Comparison of ENCODE assay signal across 8 cellular contexts in genomic region chr1:77683836-77684148, GRCh38. TPM values are rescaled to one million over a fixed set of nuclear protein-coding genes. Genes with fewer than 3 reads are reported as not detected.
DNase-seq lines count a peak whose midpoint lies in the region; ATAC-seq and TF ChIP-seq lines count a peak whose summit lies in the region.

No MANE protein-coding gene starts in this region.

- H3K27ac Mint-ChIP-seq in central memory CD8-positive, alpha-beta T cell (ENCODE audit: low read depth) = peak overlapping the region; percentile 98
- H3K27ac Mint-ChIP-seq in naive B cell = peak overlapping the region; percentile 95 to 99 (median 98)

- H3K27me3 Mint-ChIP-seq in central memory CD8-positive, alpha-beta T cell = no peaks in the 10 kb centered on the region
- H3K27me3 Mint-ChIP-seq in naive B cell = no peaks in the 10 kb centered on the region

- peaks cover 28% of the 10 kb centered on the region for H3K36me3 Mint-ChIP-seq in central memory CD8-positive, alpha-beta T cell (ENCODE audit: insufficient read depth)
- peaks cover 0 to 8% of the 10 kb centered on the region in 2 donors for H3K36me3 Mint-ChIP-seq in naive B cell

- H3K4me3 Mint-ChIP-seq in central memory CD8-positive, alpha-beta T cell = peak overlapping the region; percentile 93
- peak overlapping the region; percentile 88 to 98 (median 94) for H3K4me3 Mint-ChIP-seq in naive B cell

- H3K27ac ChIP-seq in HUES48 (ENCODE audit: low read depth, low read length) = peak overlapping the region; percentile 100

- peak overlapping the region; percentile 83 for H3K9ac ChIP-seq in HUES48 (ENCODE audit: low read depth, low read length)

- no peaks in the 10 kb centered on the region for H3K9me3 Mint-ChIP-seq in central memory CD8-positive, alpha-beta T cell
- H3K9me3 Mint-ChIP-seq in naive B cell = peaks cover 0 to 3% (median 0%) of the 10 kb centered on the region in 7 donors

- H3K36me3 ChIP-seq in HUES48 (ENCODE audit: control insufficient read depth, insufficient read depth, low read length) = no peaks in the 10 kb centered on the region

- H3K27me3 ChIP-seq in HUES48 (ENCODE audit: control insufficient read depth, insufficient read depth, low read length) = no peaks in the 10 kb centered on the region

- peaks cover 36% of the 10 kb centered on the region for H3K4me1 Mint-ChIP-seq in central memory CD8-positive, alpha-beta T cell
- peaks cover 23 to 52% (median 34%) of the 10 kb centered on the region in 3 donors for H3K4me1 Mint-ChIP-seq in naive B cell

- no peak for TF ChIP-seq CTCF in AG09319 (IDR thresholded peaks at IDR 0.05; ENCODE audit: low read depth, low read length)

- peak overlapping the region; percentile 100 for H3K4me3 ChIP-seq in HUES48 (ENCODE audit: low read depth, low read length)

- peak; percentile 1 for DNase-seq in AG09319 (ENCODE audit: extremely low read depth, low read depth)
- no peak for DNase-seq in central memory CD8-positive, alpha-beta T cell (ENCODE audit: low spot score in 2 of 2)
- no peak for DNase-seq in naive B cell
- no peak for DNase-seq in NCI-H187 (lab: John Stamatoyannopoulos, UW)
- DNase-seq in superior temporal gyrus (ENCODE audit: extremely low spot score) = no peak
- no peak for DNase-seq in SKM-1 treated with dmso at 0.1 percent for 144 hours (lab: John Stamatoyannopoulos, UW; ENCODE audit: unreplicated experiment)

- H3K4me1 ChIP-seq in HUES48 (ENCODE audit: control insufficient read depth, insufficient read depth, low read length) = peaks cover 6% of the 10 kb centered on the region; the same call in 1 of the 2 replicates

- no peaks in the 10 kb centered on the region for H3K9me3 ChIP-seq in HUES48 (ENCODE audit: control insufficient read depth, insufficient read depth, low read length)

- no peak for ATAC-seq in central memory CD8-positive, alpha-beta T cell (replicated peaks; ENCODE audit: extremely low read depth, poor library complexity, severe bottlenecking)
- ATAC-seq in naive B cell (ENCODE audit: low read depth in 2 of 2) = no peak
- no peak for ATAC-seq in GM21526 (IDR thresholded peaks at IDR 0.05; ENCODE audit: low FRiP score, unreplicated experiment)

RNA-seq across cellular contexts. Expression of gene ZZZ3, which starts 1.3 kb away (rescaled TPM):
- polyA plus RNA-seq in naive B cell (ENCODE audit: low read depth in 6 of 6) = 10 to 100 TPM; 24.2 to 49.7 (median 36.8) TPM
